ENCODE assay signal across 11 cellular contexts in the genomic region with DNA sequence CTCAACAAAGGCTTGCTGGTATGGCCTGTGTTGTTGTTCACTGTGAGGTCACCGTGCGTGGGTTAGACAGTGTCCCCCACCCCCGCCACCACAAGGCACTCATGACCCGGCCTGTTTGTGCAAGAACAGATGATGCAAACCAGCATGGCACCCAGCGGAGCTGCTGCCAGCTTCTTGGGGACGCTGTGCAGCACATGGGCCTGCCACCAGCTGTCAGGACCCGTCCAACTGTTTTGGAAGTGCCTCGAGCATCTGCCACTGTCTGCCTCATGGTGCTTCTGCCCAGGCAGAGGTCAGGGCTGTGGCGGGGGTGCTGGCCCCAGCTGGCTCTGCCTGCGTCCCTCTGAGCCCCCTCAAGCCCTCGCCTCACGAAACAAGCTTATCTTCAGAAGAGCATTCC. TPM values are rescaled to one million over a fixed set of nuclear protein-coding genes. Genes with fewer than 3 reads are reported as not detected.
A peak's percentile ranks its signal among the peaks of the same experiment; 100 is the strongest.
DNase-seq lines count a peak whose midpoint lies in the region; ATAC-seq and TF ChIP-seq lines count a peak whose summit lies in the region.
"Had no signal": no experiment of that assay in that cellular context is flagged by ENCODE, and none has a peak within 500 bp of the region (broad histone marks: within the 10 kb centered on the region; RNA-seq: fewer than 3 reads in every experiment).

No MANE protein-coding gene starts in this region.

- H3K27ac ChIP-seq in Peyer's patch (peak overlapping the region; percentile 59 to 82 (median 68)), thoracic aorta (peak overlapping the region; percentile 78 to 90)

- H3K4me3 Mint-ChIP-seq in activated CD4-positive, alpha-beta T cell treated with anti-CD3 and anti-CD28 coated beads, Interleukin-2, amount 10 ng/mL, durations not matched to agents 24 days and 14 days: peak overlapping the region; percentile 81

- H3K9me3 ChIP-seq in Peyer's patch: peaks cover 0 to 15% (median 0%) of the 10 kb centered on the region in 4 donors
- H3K9me3 ChIP-seq in thoracic aorta: no peaks in the 10 kb centered on the region

- DNase-seq in activated CD4-positive, alpha-beta T cell treated with anti-CD3 and anti-CD28 coated beads, Interleukin-2, amount 10 ng/mL, durations not matched to agents 24 days and 14 days: no peak
- no peak for DNase-seq in activated CD4-positive, alpha-beta T cell treated with anti-CD3 and anti-CD28 coated beads for 4 hours
- DNase-seq in Peyer's patch (no peak), Right ventricle myocardium superior (peak; percentile 66), thoracic aorta (ENCODE audit: low spot score) (no peak), GM20000 (ENCODE audit: low spot score) (no peak)
- DNase-seq: activated CD4-positive, CD25-positive, alpha-beta regulatory T cell; activated naive CD4-positive, alpha-beta T cell treated with anti-CD3 and anti-CD28 coated beads, Interleukin-2, amount 50 U/mL, for 16 hours had no signal

- ATAC-seq in Right ventricle myocardium superior (ENCODE audit: poor library complexity): peak; percentile 50
- no peak for ATAC-seq in thoracic aorta (ENCODE audit: insufficient number of reproducible peaks, low FRiP score, low read depth)
- no peak for ATAC-seq in GM18517 (IDR thresholded peaks at IDR 0.05; ENCODE audit: unreplicated experiment)
- no peak for ATAC-seq in HG03175 (IDR thresholded peaks at IDR 0.05; ENCODE audit: unreplicated experiment)

- no peak for TF ChIP-seq CTCF in Peyer's patch (IDR thresholded peaks at IDR 0.05)
- no peak for TF ChIP-seq CTCF in thoracic aorta (IDR thresholded peaks at IDR 0.05)
- no peak for TF ChIP-seq CTCF in GM20000 (IDR thresholded peaks at IDR 0.05; ENCODE audit: extremely low read depth, missing control alignments)

- H3K27me3 ChIP-seq in Peyer's patch (no peaks in the 10 kb centered on the region), thoracic aorta (replicated peaks; ENCODE audit: insufficient read depth) (no peaks in the 10 kb centered on the region)

- intact Hi-C loops in activated CD4-positive, alpha-beta T cell treated with anti-CD3 and anti-CD28 coated beads, Interleukin-2, amount 10 ng/mL, durations not matched to agents 24 days and 14 days (cut with micrococcal nuclease): loop anchor here (10.0 kb wide), 2 partner anchors 420 to 1290 kb away; no protein-coding TSS in a partner anchor
- intact Hi-C loops in Right ventricle myocardium superior (cut with DNase I): no loop called here

- peak overlapping the region; percentile 98 for H3K27ac Mint-ChIP-seq in activated CD4-positive, alpha-beta T cell treated with anti-CD3 and anti-CD28 coated beads, Interleukin-2, amount 10 ng/mL, durations not matched to agents 24 days and 14 days

- H3K4me1 Mint-ChIP-seq in activated CD4-positive, alpha-beta T cell treated with anti-CD3 and anti-CD28 coated beads, Interleukin-2, amount 10 ng/mL, durations not matched to agents 24 days and 14 days: peaks cover 81% of the 10 kb centered on the region

- H3K27me3 Mint-ChIP-seq in activated CD4-positive, alpha-beta T cell treated with anti-CD3 and anti-CD28 coated beads, Interleukin-2, amount 10 ng/mL, durations not matched to agents 24 days and 14 days: peaks cover 1% of the 10 kb centered on the region

- H3K4me1 ChIP-seq in Peyer's patch (peaks cover 0 to 21% (median 7%) of the 10 kb centered on the region in 4 donors), thoracic aorta (ENCODE audit: control insufficient read depth in 1 of 2, low read depth in 2 of 2) (peaks cover 23 to 84% of the 10 kb centered on the region in 2 donors)

- peaks cover 21% of the 10 kb centered on the region for H3K36me3 Mint-ChIP-seq in activated CD4-positive, alpha-beta T cell treated with anti-CD3 and anti-CD28 coated beads, Interleukin-2, amount 10 ng/mL, durations not matched to agents 24 days and 14 days (ENCODE audit: low read depth)

- no peak for TF ChIP-seq POLR2A in Peyer's patch (IDR thresholded peaks at IDR 0.05)

- no peaks in the 10 kb centered on the region for H3K9me3 Mint-ChIP-seq in activated CD4-positive, alpha-beta T cell treated with anti-CD3 and anti-CD28 coated beads, Interleukin-2, amount 10 ng/mL, durations not matched to agents 24 days and 14 days

- H3K4me3 ChIP-seq in Peyer's patch: peak overlapping the region in 2 of 4 donors; percentile 13 to 38
- H3K4me3 ChIP-seq in thoracic aorta: peak overlapping the region; percentile 71

- H3K36me3 ChIP-seq in Peyer's patch: no peaks in the 10 kb centered on the region
- no peaks in the 10 kb centered on the region for H3K36me3 ChIP-seq in thoracic aorta

RNA-seq across cellular contexts. Expression of gene ASB2, which starts 1.5 kb away (rescaled TPM):
- 21.1 and 21.6 TPM in 2 replicates for total RNA-seq in activated CD4-positive, alpha-beta T cell treated with anti-CD3 and anti-CD28 coated beads, Interleukin-2, amount 10 ng/mL, durations not matched to agents 24 days and 14 days
- total RNA-seq in Peyer's patch (10 to 100 TPM in 1 of 4 donors, 1 to 10 TPM in 3; 3.2 to 32.2 (median 5.4) TPM), Right ventricle myocardium superior (297 TPM), thoracic aorta (10 to 100 TPM; 47.2 to 48.3 TPM)

RNA-seq across cellular contexts. Expression of gene CCDC197, which starts 22.3 kb away (rescaled TPM):
- total RNA-seq in activated CD4-positive, alpha-beta T cell treated with anti-CD3 and anti-CD28 coated beads, Interleukin-2, amount 10 ng/mL, durations not matched to agents 24 days and 14 days: not detected in 2 replicates
- not detected for total RNA-seq in Peyer's patch
- 1.3 TPM for total RNA-seq in Right ventricle myocardium superior
- total RNA-seq in thoracic aorta: not detected
- total RNA-seq: mononuclear cell had no signal

RNA-seq across cellular contexts. Expression of gene FAM181A, which starts 47.7 kb away (rescaled TPM):
- total RNA-seq in activated CD4-positive, alpha-beta T cell treated with anti-CD3 and anti-CD28 coated beads, Interleukin-2, amount 10 ng/mL, durations not matched to agents 24 days and 14 days: not detected in 2 replicates
- total RNA-seq in Peyer's patch (not detected), Right ventricle myocardium superior (not detected), thoracic aorta (not detected)
- total RNA-seq: mononuclear cell had no signal

RNA-seq across cellular contexts. Expression of gene OTUB2, which starts 51.3 kb away (rescaled TPM):
- 1.3 and 1.7 TPM in 2 replicates for total RNA-seq in activated CD4-positive, alpha-beta T cell treated with anti-CD3 and anti-CD28 coated beads, Interleukin-2, amount 10 ng/mL, durations not matched to agents 24 days and 14 days
- total RNA-seq in Peyer's patch (1 to 10 TPM in 3 of 4 donors, not detected in 1; 3.4 to 4.9 (median 3.6) TPM), Right ventricle myocardium superior (0.56 TPM), thoracic aorta (under 1 TPM; 0.14 to 0.71 TPM)
